ENCODE assay signal across 9 cellular contexts in genomic region chr18:48475635-48476549, GRCh38.
DNase-seq lines count a peak whose midpoint lies in the region; ATAC-seq and TF ChIP-seq lines count a peak whose summit lies in the region.
"Had no signal": no experiment of that assay in that cellular context is flagged by ENCODE, and none has a peak within 500 bp of the region (broad histone marks: within the 10 kb centered on the region; RNA-seq: fewer than 3 reads in every experiment).

No MANE protein-coding gene starts in this region.

- TF ChIP-seq CTCF in ovary (IDR thresholded peaks at IDR 0.05): peak; percentile 71 to 85 (median 74)

- H3K36me3 ChIP-seq in ovary: no peaks in the 10 kb centered on the region

- peaks cover 3% of the 10 kb centered on the region for H3K9me3 Mint-ChIP-seq in activated naive CD4-positive, alpha-beta T cell treated with anti-CD3 and anti-CD28 coated beads, Interleukin-2, amount 10 ng/mL, durations not matched to agents 7 days and 5 days

- H3K9me3 ChIP-seq in ovary: no peaks in the 10 kb centered on the region

- no peaks in the 10 kb centered on the region for H3K27me3 ChIP-seq in ovary

- DNase-seq in activated naive CD4-positive, alpha-beta T cell treated with Interleukin-2 at 50 U/mL for 16 hours: peak; percentile 7
- DNase-seq in activated naive CD4-positive, alpha-beta T cell treated with anti-CD3 and anti-CD28 coated beads, Interleukin-2, amount 50 U/mL, for 16 hours: no peak
- DNase-seq in HT-29 (ENCODE audit: low spot score): peak; percentile 57
- peak; percentile 75 for DNase-seq in NCI-H748 treated with DMSO at 0.1 percent for 48 hours (lab: John Stamatoyannopoulos, UW)
- peak; percentile 38 for DNase-seq in activated naive CD4-positive, alpha-beta T cell treated with anti-CD3 and anti-CD28 coated beads, Interleukin-2, amount 10 ng/mL, durations not matched to agents 7 days and 5 days
- peak; percentile 82 for DNase-seq in glomerular visceral epithelial cell (ENCODE audit: extremely low spot score)
- peak; percentile 46 to 67 (median 57) for DNase-seq in ovary

- H3K36me3 Mint-ChIP-seq in activated naive CD4-positive, alpha-beta T cell treated with anti-CD3 and anti-CD28 coated beads, Interleukin-2, amount 10 ng/mL, durations not matched to agents 7 days and 5 days: no peaks in the 10 kb centered on the region

- intact Hi-C loops in ovary (cut with DNase I): loop anchor here in 3 of 4 donors (2.0 to 5.0 kb wide), 2 partner anchors 186 to 187 kb away; no protein-coding TSS in a partner anchor

- H3K27me3 Mint-ChIP-seq in activated naive CD4-positive, alpha-beta T cell treated with anti-CD3 and anti-CD28 coated beads, Interleukin-2, amount 10 ng/mL, durations not matched to agents 7 days and 5 days: peaks cover 39% of the 10 kb centered on the region

- no peak overlapping the region for H3K4me3 Mint-ChIP-seq in activated naive CD4-positive, alpha-beta T cell treated with anti-CD3 and anti-CD28 coated beads, Interleukin-2, amount 10 ng/mL, durations not matched to agents 7 days and 5 days

- no peak overlapping the region for H3K27ac Mint-ChIP-seq in activated naive CD4-positive, alpha-beta T cell treated with anti-CD3 and anti-CD28 coated beads, Interleukin-2, amount 10 ng/mL, durations not matched to agents 7 days and 5 days

- no peak overlapping the region for H3K4me3 ChIP-seq in ovary

- no peak overlapping the region for H3K27ac ChIP-seq in ovary
- H3K27ac ChIP-seq: epithelial cell of prostate had no signal

- CTCF ChIA-PET in activated naive CD4-positive, alpha-beta T cell treated with anti-CD3 and anti-CD28 coated beads, Interleukin-2, amount 10 ng/mL, durations not matched to agents 7 days and 5 days (lab: Charles Lee): interaction anchor here (0.7 to 1.8 kb wide), 11 partner anchors 10 to 769 kb away, joined by 3 to 13 read pairs (median 4); no protein-coding TSS in a partner anchor

- TF ChIP-seq EP300 in ovary (IDR thresholded peaks at IDR 0.05): no peak

- WGBS in ovary, 3 donors: 18 to 26% (median 23%) methylated on average over 8 of the region's 8 CpGs

- H3K4me1 Mint-ChIP-seq in activated naive CD4-positive, alpha-beta T cell treated with anti-CD3 and anti-CD28 coated beads, Interleukin-2, amount 10 ng/mL, durations not matched to agents 7 days and 5 days: no peaks in the 10 kb centered on the region

- no peaks in the 10 kb centered on the region for H3K4me1 ChIP-seq in ovary (ENCODE audit: insufficient read depth)

- no peak for TF ChIP-seq POLR2A in ovary (IDR thresholded peaks at IDR 0.05)

- ATAC-seq in GM19023 (IDR thresholded peaks at IDR 0.05; ENCODE audit: unreplicated experiment): no peak
